ENCODE assay signal across 8 cellular contexts in the genomic region with DNA sequence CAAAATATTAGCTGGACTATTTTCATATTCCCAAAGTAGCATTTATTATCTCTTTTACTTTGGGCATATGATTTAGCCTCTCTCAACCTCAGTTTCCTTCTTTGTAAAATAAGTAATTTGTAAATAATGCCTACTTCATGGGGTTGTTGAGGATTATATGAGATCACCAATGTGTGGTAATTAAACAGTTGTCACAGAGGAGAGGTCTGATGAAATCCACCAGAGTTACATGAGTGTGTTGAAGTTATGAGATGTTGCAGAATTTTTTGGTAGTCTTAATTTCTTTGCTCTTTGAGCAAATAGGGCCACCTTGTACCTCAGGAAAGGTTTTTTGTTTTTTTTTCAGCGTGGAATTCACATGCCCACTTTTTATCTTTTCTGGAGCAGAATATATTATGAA. TPM values are rescaled to one million over a fixed set of nuclear protein-coding genes. Genes with fewer than 3 reads are reported as not detected.
DNase-seq lines count a peak whose midpoint lies in the region; ATAC-seq and TF ChIP-seq lines count a peak whose summit lies in the region.

No MANE protein-coding gene starts in this region.

- intact Hi-C loops in breast epithelium (cut with DNase I; ENCODE audit: low total_unique reads), result no loop called here

- TF ChIP-seq CTCF in BJ (IDR thresholded peaks at IDR 0.05; ENCODE audit: insufficient read depth, low read depth, low read length), result no peak
- no peak for TF ChIP-seq CTCF in breast epithelium (IDR thresholded peaks at IDR 0.05)
- no peak for TF ChIP-seq CTCF in GM13977 (IDR thresholded peaks at IDR 0.05; ENCODE audit: extremely low read depth, insufficient read depth, missing control alignments)

- H3K27ac ChIP-seq in breast epithelium, result peak overlapping the region; percentile 85 to 89
- peak overlapping the region; percentile 99 for H3K27ac ChIP-seq in muscle layer of duodenum (ENCODE audit: low read length)

- H3K4me3 ChIP-seq in BJ (ENCODE audit: low read depth, low read length), result peak overlapping the region; percentile 66
- peak overlapping the region; percentile 69 for H3K4me3 ChIP-seq in MG63
- H3K4me3 ChIP-seq in breast epithelium, result peak overlapping the region; percentile 52 to 72 (median 57)
- H3K4me3 ChIP-seq in muscle layer of duodenum (ENCODE audit: low read depth in 1 of 2, low read length in 2 of 2), result peak overlapping the region; percentile 73 to 99

- H3K36me3 ChIP-seq in BJ (ENCODE audit: control insufficient read depth, insufficient read depth, low read length) (no peaks in the 10 kb centered on the region), MG63 (peaks cover 17% of the 10 kb centered on the region), breast epithelium (no peaks in the 10 kb centered on the region), muscle layer of duodenum (ENCODE audit: control insufficient read depth in 1 of 2, insufficient read depth in 2 of 2, low read length in 2 of 2) (peaks cover 0 to 9% of the 10 kb centered on the region in 2 donors)

- no peaks in the 10 kb centered on the region for H3K9me3 ChIP-seq in MG63
- no peaks in the 10 kb centered on the region for H3K9me3 ChIP-seq in breast epithelium
- no peaks in the 10 kb centered on the region for H3K9me3 ChIP-seq in muscle layer of duodenum (ENCODE audit: control insufficient read depth in 1 of 2, low read length in 2 of 2)

- ATAC-seq in GM21390 (IDR thresholded peaks at IDR 0.05; ENCODE audit: unreplicated experiment), result no peak
- ATAC-seq in HG03280 (IDR thresholded peaks at IDR 0.05; ENCODE audit: unreplicated experiment), result no peak

- CTCF ChIA-PET in BJ (lab: Yijun Ruan, JAX), result interaction anchor here (0.6 kb wide), 1 partner anchor 129 kb away, joined by 3 read pairs; no protein-coding TSS in a partner anchor

- H3K27me3 ChIP-seq in BJ (ENCODE audit: control insufficient read depth, insufficient read depth, low read length), result no peaks in the 10 kb centered on the region
- no peaks in the 10 kb centered on the region for H3K27me3 ChIP-seq in MG63
- no peaks in the 10 kb centered on the region for H3K27me3 ChIP-seq in breast epithelium
- no peaks in the 10 kb centered on the region for H3K27me3 ChIP-seq in muscle layer of duodenum (ENCODE audit: low read depth, low read length)

- H3K4me1 ChIP-seq in breast epithelium, result no peaks in the 10 kb centered on the region
- H3K4me1 ChIP-seq in muscle layer of duodenum (ENCODE audit: control insufficient read depth in 1 of 2, insufficient read depth in 2 of 2, low read length in 2 of 2), result peaks cover 0 to 11% of the 10 kb centered on the region in 2 donors

- POLR2A ChIA-PET in BJ (lab: Charles Lee), result no interaction called here

- DNase-seq in BJ (ENCODE audit: low read depth), result no peak
- DNase-seq in MG63, result no peak
- no peak for DNase-seq in breast epithelium (ENCODE audit: low spot score in 2 of 2)
- DNase-seq in GM13977 (ENCODE audit: low spot score), result no peak
- DNase-seq in NCI-H774 (lab: John Stamatoyannopoulos, UW), result no peak

- no peak for TF ChIP-seq POLR2A in breast epithelium (IDR thresholded peaks at IDR 0.05)

- in situ Hi-C loops in GM13977 (cut with MboI; ENCODE audit: low pct_unique_long_range_greater_than_20kb, low sequenced_read_pairs, unreplicated experiment), result loop anchor here (10.0 kb wide), 1 partner anchor 204 kb away; a partner anchor contains a TSS

RNA-seq across cellular contexts. Expression of a gene that starts 1.4 kb away (rescaled TPM):
- 351 and 552 TPM in 2 replicates for polyA plus RNA-seq in BJ (2011; rRNA removed)
- polyA minus RNA-seq in BJ (2011; rRNA and poly(A)+ RNA removed), result 25.0 and 36.8 TPM in 2 replicates
- total RNA-seq in MG63 (2014; rRNA removed; shearing (Covaris generic); ENCODE audit: low replicate concordance), result 355 and 444 TPM in 2 replicates
- 100 to 1,000 TPM; 219 to 412 (median 261) TPM for total RNA-seq in breast epithelium

RNA-seq across cellular contexts. Expression of a gene that starts 5.5 kb away (rescaled TPM):
- 38.2 and 80.0 TPM in 2 replicates for polyA plus RNA-seq in BJ (2011; rRNA removed)
- 40.8 and 51.4 TPM in 2 replicates for polyA minus RNA-seq in BJ (2011; rRNA and poly(A)+ RNA removed)
- total RNA-seq in MG63 (2014; rRNA removed; shearing (Covaris generic); ENCODE audit: low replicate concordance), result 72.7 and 103 TPM in 2 replicates
- total RNA-seq in breast epithelium, result 10 to 100 TPM; 38.4 to 55.9 (median 54.7) TPM

RNA-seq across cellular contexts. Expression of a gene that starts 9.8 kb away (rescaled TPM):
- 2.4 and 5.2 TPM in 2 replicates for polyA plus RNA-seq in BJ (2011; rRNA removed)
- polyA minus RNA-seq in BJ (2011; rRNA and poly(A)+ RNA removed), result 6.2 and 6.5 TPM in 2 replicates
- total RNA-seq in MG63 (2014; rRNA removed; shearing (Covaris generic); ENCODE audit: low replicate concordance), result 4.2 and 6.4 TPM in 2 replicates
- total RNA-seq in breast epithelium, result 10 to 100 TPM in 2 of 3 donors, 1 to 10 TPM in 1; 9.4 to 23.7 (median 16.4) TPM
